In the genomic region with DNA sequence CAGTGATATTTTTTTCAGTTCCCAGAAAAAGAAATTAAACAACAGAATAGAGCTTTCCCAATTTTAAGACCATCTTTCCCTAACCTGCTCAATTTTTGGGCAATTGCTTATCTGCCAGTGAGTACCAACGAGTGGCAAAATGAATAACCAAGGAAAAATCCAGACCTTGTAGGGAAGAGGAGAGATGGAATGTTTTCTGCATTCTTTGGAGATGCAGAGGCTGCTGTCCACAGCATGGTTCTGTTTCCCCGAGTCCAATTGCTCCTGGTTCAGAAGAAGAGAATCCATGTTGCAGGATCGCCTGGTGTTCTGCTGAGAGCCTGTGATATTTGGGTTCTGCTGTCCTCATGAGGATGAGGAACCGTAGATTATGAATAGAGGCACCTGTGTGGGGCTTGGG, we compare ENCODE assay signal across 25 cellular contexts.
"Had no signal": no experiment of that assay in that cellular context is flagged by ENCODE, and none has a peak within 500 bp of the region (broad histone marks: within the 10 kb centered on the region; RNA-seq: fewer than 3 reads in every experiment).

No MANE protein-coding gene starts in this region.

- H3K36me3 Mint-ChIP-seq: WTC11 had no signal

- H3K27me3 ChIP-seq: adrenal gland, MG63 had no signal

- H3K4me3 Mint-ChIP-seq: activated CD4-positive, alpha-beta T cell treated with anti-CD3 and anti-CD28 coated beads, Interleukin-2, amount 10 ng/mL, durations not matched to agents 24 days and 14 days; activated naive CD4-positive, alpha-beta T cell treated with anti-CD3 and anti-CD28 coated beads for 36 hours; activated naive CD8-positive, alpha-beta T cell treated with anti-CD3 and anti-CD28 coated beads for 36 hours; activated T-cell treated with anti-CD3 and anti-CD28 coated beads, Interleukin-2, amount 50 U/mL, for 4 hours; T-helper 1 cell treated with Interleukin-12 subunit alpha and Interleukin-12 subunit beta and Interleukin-4 antibody, amounts not matched to agents 30 μg/mL and 1 μg/mL, for 36 hours; WTC11 had no signal

- H3K9me3 Mint-ChIP-seq: activated CD4-positive, alpha-beta T cell treated with anti-CD3 and anti-CD28 coated beads, Interleukin-2, amount 10 ng/mL, durations not matched to agents 24 days and 14 days; activated naive CD4-positive, alpha-beta T cell treated with anti-CD3 and anti-CD28 coated beads for 36 hours; activated naive CD8-positive, alpha-beta T cell treated with anti-CD3 and anti-CD28 coated beads for 36 hours; activated T-cell treated with anti-CD3 and anti-CD28 coated beads, Interleukin-2, amount 50 U/mL, for 4 hours; T-helper 1 cell treated with Interleukin-12 subunit alpha and Interleukin-12 subunit beta and Interleukin-4 antibody, amounts not matched to agents 30 μg/mL and 1 μg/mL, for 36 hours had no signal

- H3K27ac ChIP-seq: adrenal gland had no signal

- H3K27ac Mint-ChIP-seq: activated CD4-positive, alpha-beta T cell treated with anti-CD3 and anti-CD28 coated beads, Interleukin-2, amount 10 ng/mL, durations not matched to agents 24 days and 14 days; activated naive CD4-positive, alpha-beta T cell treated with anti-CD3 and anti-CD28 coated beads for 36 hours; activated naive CD8-positive, alpha-beta T cell treated with anti-CD3 and anti-CD28 coated beads for 36 hours; T-helper 1 cell treated with Interleukin-12 subunit alpha and Interleukin-12 subunit beta and Interleukin-4 antibody, amounts not matched to agents 30 μg/mL and 1 μg/mL, for 36 hours; WTC11 had no signal

- H3K27me3 Mint-ChIP-seq: activated CD4-positive, alpha-beta T cell treated with anti-CD3 and anti-CD28 coated beads, Interleukin-2, amount 10 ng/mL, durations not matched to agents 24 days and 14 days; activated naive CD8-positive, alpha-beta T cell treated with anti-CD3 and anti-CD28 coated beads for 36 hours had no signal

- H3K4me3 ChIP-seq: adrenal gland, MG63 had no signal

- ATAC-seq: activated T-cell treated with anti-CD3 and anti-CD28 coated beads, Interleukin-2, amount 50 U/mL, for 4 hours; WTC11 had no signal

- H3K9me3 ChIP-seq: adrenal gland, MG63 had no signal

- H3K36me3 ChIP-seq: adrenal gland, MG63 had no signal

- DNase-seq: activated CD4-positive, alpha-beta T cell treated with anti-CD3 and anti-CD28 coated beads for 1 hour; activated CD4-positive, alpha-beta T cell treated with anti-CD3 and anti-CD28 coated beads, Interleukin-2, amount 10 ng/mL, durations not matched to agents 24 days and 14 days; activated CD4-positive, alpha-beta T cell treated with anti-CD3 and anti-CD28 coated beads, Interleukin-2, amount 50 U/mL, for 48 hours; activated CD8-positive, alpha-beta memory T cell treated with anti-CD3 and anti-CD28 coated beads for 24 hours; activated gamma-delta T cell; activated naive CD4-positive, alpha-beta T cell treated with anti-CD3 and anti-CD28 coated beads for 36 hours; activated naive CD8-positive, alpha-beta T cell treated with anti-CD3 and anti-CD28 coated beads for 36 hours; activated T-cell treated with anti-CD3 and anti-CD28 coated beads, Interleukin-2, amount 50 U/mL, for 4 hours; adrenal gland; anterior cingulate cortex; cerebellar nuclear complex; MG63; MV-4-11; NCI-H1092 treated with DMSO at 0.1 percent for 48 hours; NCI-H1436; NCI-H1694 treated with DMSO at 0.1 percent for 48 hours; NCI-H2029 treated with DMSO at 0.1 percent for 48 hours; NCI-H345; NCI-H526 treated with DMSO at 0.1 percent for 48 hours; NCI-H82; SIG-M5; SW 1271; T-helper 9 cell had no signal
